In the genomic region with DNA sequence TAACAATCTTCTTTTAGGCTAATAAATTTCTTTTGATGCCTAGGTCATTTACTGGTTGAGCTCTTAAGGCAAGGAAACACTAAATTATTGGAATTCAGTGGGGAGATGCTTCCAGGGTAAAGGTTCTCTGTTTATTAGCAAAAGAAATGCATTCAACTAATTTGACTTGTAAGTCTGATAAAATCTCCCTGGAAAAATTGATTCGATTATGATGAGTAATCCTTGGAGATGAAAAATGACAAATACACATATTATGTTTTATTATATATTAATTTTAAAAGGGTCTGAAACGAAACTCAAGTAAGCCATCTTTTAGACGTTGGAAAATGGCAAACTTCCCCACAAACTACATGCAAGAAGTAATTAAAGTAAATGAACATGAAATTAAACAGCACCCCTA, we compare ENCODE assay signal across 12 cellular contexts.
A peak's percentile ranks its signal among the peaks of the same experiment; 100 is the strongest.
DNase-seq lines count a peak whose midpoint lies in the region; ATAC-seq and TF ChIP-seq lines count a peak whose summit lies in the region.
"Had no signal": no experiment of that assay in that cellular context is flagged by ENCODE, and none has a peak within 500 bp of the region (broad histone marks: within the 10 kb centered on the region; RNA-seq: fewer than 3 reads in every experiment).

No MANE protein-coding gene starts in this region.

- H3K4me1 Mint-ChIP-seq in stimulated activated naive CD8-positive, alpha-beta T cell treated with anti-CD3 and anti-CD28 coated beads, Interleukin-15, Interleukin-2, amounts not matched to agents 100 ng/mL and 50 ng/mL, for 24 hours (ENCODE audit: low read depth) = peaks cover 93% of the 10 kb centered on the region
- peaks cover 75% of the 10 kb centered on the region for H3K4me1 Mint-ChIP-seq in activated naive CD8-positive, alpha-beta T cell treated with anti-CD3 and anti-CD28 coated beads for 36 hours

- H3K4me1 ChIP-seq in osteoblast (ENCODE audit: insufficient read depth, low read length) = peaks cover 53% of the 10 kb centered on the region

- ATAC-seq in stimulated activated naive CD8-positive, alpha-beta T cell treated with anti-CD3 and anti-CD28 coated beads, Interleukin-15, Interleukin-2, amounts not matched to agents 100 U/mL and 50 U/mL, for 24 hours = no peak

- H4K20me1 ChIP-seq in osteoblast (ENCODE audit: insufficient read depth, low read length) = no peaks in the 10 kb centered on the region

- no peak overlapping the region for H3K4me2 ChIP-seq in osteoblast (ENCODE audit: insufficient read depth, low read length)

- TF ChIP-seq CTCF in osteoblast (IDR thresholded peaks at IDR 0.05; ENCODE audit: extremely low read depth, low read depth, low read length) = no peak

- H3K27me3 Mint-ChIP-seq in stimulated activated naive CD8-positive, alpha-beta T cell treated with anti-CD3 and anti-CD28 coated beads, Interleukin-15, Interleukin-2, amounts not matched to agents 100 ng/mL and 50 ng/mL, for 24 hours = no peaks in the 10 kb centered on the region
- no peaks in the 10 kb centered on the region for H3K27me3 Mint-ChIP-seq in activated naive CD8-positive, alpha-beta T cell treated with anti-CD3 and anti-CD28 coated beads for 36 hours
- H3K27me3 Mint-ChIP-seq: B cell; CD4-positive, alpha-beta memory T cell had no signal

- peak overlapping the region; percentile 92 for H3K27ac ChIP-seq in osteoblast (ENCODE audit: low read depth, low read length)

- no peak overlapping the region for H3K4me3 ChIP-seq in osteoblast (ENCODE audit: insufficient read depth, low read length)
- H3K4me3 ChIP-seq: HAP-1 had no signal

- H3K79me2 ChIP-seq in osteoblast (ENCODE audit: insufficient read depth, low read length) = peaks cover 23% of the 10 kb centered on the region

- H3K36me3 Mint-ChIP-seq in stimulated activated naive CD8-positive, alpha-beta T cell treated with anti-CD3 and anti-CD28 coated beads, Interleukin-15, Interleukin-2, amounts not matched to agents 100 ng/mL and 50 ng/mL, for 24 hours (ENCODE audit: low read depth) = peaks cover 37% of the 10 kb centered on the region
- peaks cover 78% of the 10 kb centered on the region for H3K36me3 Mint-ChIP-seq in activated naive CD8-positive, alpha-beta T cell treated with anti-CD3 and anti-CD28 coated beads for 36 hours

- no peak overlapping the region for H2AFZ ChIP-seq in osteoblast (ENCODE audit: low read length)

- no peaks in the 10 kb centered on the region for H3K36me3 ChIP-seq in osteoblast (ENCODE audit: insufficient read depth, low read length)
- H3K36me3 ChIP-seq: HAP-1 had no signal

- DNase-seq in stimulated activated naive CD8-positive, alpha-beta T cell treated with anti-CD3 and anti-CD28 coated beads, Interleukin-15, Interleukin-2, amounts not matched to agents 100 U/mL and 50 U/mL, for 24 hours = no peak
- no peak for DNase-seq in activated naive CD8-positive, alpha-beta T cell treated with anti-CD3 and anti-CD28 coated beads for 36 hours
- DNase-seq in osteoblast (ENCODE audit: insufficient read length, low spot score, missing footprints) = no peak
- no peak for DNase-seq in SHP77 (lab: John Stamatoyannopoulos, UW)
- DNase-seq in NCI-H2196 treated with DMSO at 0.1 percent for 48 hours (lab: John Stamatoyannopoulos, UW; ENCODE audit: unreplicated experiment) = no peak
- no peak for DNase-seq in D341Med (ENCODE audit: low spot score)
- DNase-seq: C1 segment of cervical spinal cord; CD4-positive, alpha-beta memory T cell; GF-D8 had no signal

- H3K27me3 ChIP-seq in osteoblast (ENCODE audit: insufficient read depth, low read length) = no peaks in the 10 kb centered on the region

- H3K9me3 ChIP-seq in osteoblast (ENCODE audit: low read depth, low read length) = no peaks in the 10 kb centered on the region
- H3K9me3 ChIP-seq: HAP-1 had no signal

- H3K9me3 Mint-ChIP-seq in stimulated activated naive CD8-positive, alpha-beta T cell treated with anti-CD3 and anti-CD28 coated beads, Interleukin-15, Interleukin-2, amounts not matched to agents 100 ng/mL and 50 ng/mL, for 24 hours = no peaks in the 10 kb centered on the region
- H3K9me3 Mint-ChIP-seq in activated naive CD8-positive, alpha-beta T cell treated with anti-CD3 and anti-CD28 coated beads for 36 hours = peaks cover 10% of the 10 kb centered on the region
- H3K9me3 Mint-ChIP-seq: CD4-positive, alpha-beta memory T cell had no signal

- no peak overlapping the region for H3K4me3 Mint-ChIP-seq in stimulated activated naive CD8-positive, alpha-beta T cell treated with anti-CD3 and anti-CD28 coated beads, Interleukin-15, Interleukin-2, amounts not matched to agents 100 ng/mL and 50 ng/mL, for 24 hours
- H3K4me3 Mint-ChIP-seq in activated naive CD8-positive, alpha-beta T cell treated with anti-CD3 and anti-CD28 coated beads for 36 hours = no peak overlapping the region
- H3K4me3 Mint-ChIP-seq: B cell; CD4-positive, alpha-beta memory T cell had no signal

- H3K27ac Mint-ChIP-seq in stimulated activated naive CD8-positive, alpha-beta T cell treated with anti-CD3 and anti-CD28 coated beads, Interleukin-15, Interleukin-2, amounts not matched to agents 100 ng/mL and 50 ng/mL, for 24 hours = peak overlapping the region; percentile 63
- peak overlapping the region; percentile 55 for H3K27ac Mint-ChIP-seq in activated naive CD8-positive, alpha-beta T cell treated with anti-CD3 and anti-CD28 coated beads for 36 hours
- H3K27ac Mint-ChIP-seq: CD4-positive, alpha-beta memory T cell had no signal
